In genomic region chr7:67189777-67190469, GRCh38 we compare ENCODE assay signal across 7 cellular contexts.
A peak's percentile ranks its signal among the peaks of the same experiment; 100 is the strongest.
DNase-seq lines count a peak whose midpoint lies in the region; ATAC-seq, FAIRE-seq and TF ChIP-seq lines count a peak whose summit lies in the region.
"Not testable (repeated sequence)": the region's sequence is repeated elsewhere in the genome, so short reads cannot be mapped to it uniquely, and the experiment has no call there.

No MANE protein-coding gene starts in this region.

- H3K9me3 ChIP-seq in Caco-2; T-helper 17 cell (ENCODE audit: control insufficient read depth, low read length, poor library complexity, severe bottlenecking); endodermal cell (ENCODE audit: control insufficient read depth, low read length); pancreas: not testable (repeated sequence)

- CTCF ChIA-PET in Caco-2 (lab: Charles Lee): not testable (repeated sequence)

- H3K27me3 ChIP-seq in Caco-2 (replicated peaks; ENCODE audit: control insufficient read depth, insufficient read depth, low read length); endodermal cell (ENCODE audit: control insufficient read depth, insufficient read depth, low read length, poor library complexity, severe bottlenecking); pancreas: not testable (repeated sequence)

- not testable (repeated sequence) for H3K4me3 ChIP-seq in Caco-2 (ENCODE audit: low read depth, low read length); endodermal cell (ENCODE audit: low read length); pancreas

- FAIRE-seq in islet of Langerhans (lab: Jason Lieb, UNC): peak; percentile 74
- FAIRE-seq in pancreas (lab: Jason Lieb, UNC): not testable (repeated sequence)

- H3K9me3 Mint-ChIP-seq in Caco-2 (ENCODE audit: unreplicated experiment); endodermal cell: not testable (repeated sequence)

- H3K9ac ChIP-seq in endodermal cell (ENCODE audit: extremely low read depth, low read length, poor library complexity, severe bottlenecking): not testable (repeated sequence)

- ATAC-seq in T-helper 17 cell: not testable (repeated sequence)
- peak; percentile 38 to 51 (median 44) for ATAC-seq in pancreas

- DNase-seq in Caco-2, T-helper 17 cell, endodermal cell, pancreas: not testable (repeated sequence)
- DNase-seq in NCI-H1105 treated with DMSO at 0.1 percent for 48 hours (lab: John Stamatoyannopoulos, UW) (peak; percentile 10), NCI-H2196 (lab: John Stamatoyannopoulos, UW; ENCODE audit: unreplicated experiment) (peak; percentile 36)

- not testable (repeated sequence) for TF ChIP-seq CTCF in Caco-2 (IDR thresholded peaks at IDR 0.05; ENCODE audit: insufficient read depth in 1 of 2, low read depth in 1 of 2, low read length in 1 of 2, severe bottlenecking in 1 of 2, unreplicated experiment in 1 of 2); endodermal cell (conservative IDR thresholded peaks at IDR 0.05); pancreas (IDR thresholded peaks at IDR 0.05)

- H3K27me3 Mint-ChIP-seq in Caco-2 (ENCODE audit: insufficient read depth, unreplicated experiment); T-helper 17 cell; endodermal cell (ENCODE audit: insufficient read depth): not testable (repeated sequence)

- intact Hi-C loops in Caco-2 (cut with micrococcal nuclease; ENCODE audit: unreplicated experiment); pancreas (cut with DNase I): not testable (repeated sequence)

- H3K27ac Mint-ChIP-seq in Caco-2 (ENCODE audit: unreplicated experiment): peak overlapping the region; percentile 38
- peak overlapping the region; percentile 34 for H3K27ac Mint-ChIP-seq in T-helper 17 cell
- peak overlapping the region; percentile 69 for H3K27ac Mint-ChIP-seq in endodermal cell

- POLR2A ChIA-PET in Caco-2 (lab: Charles Lee): not testable (repeated sequence)

- H3K36me3 ChIP-seq in Caco-2 (ENCODE audit: control insufficient read depth, insufficient read depth, low read length); endodermal cell (ENCODE audit: control insufficient read depth, insufficient read depth, low read length); pancreas: not testable (repeated sequence)

- H3K4me1 ChIP-seq in Caco-2; endodermal cell (ENCODE audit: control insufficient read depth, insufficient read depth, low read length); pancreas: not testable (repeated sequence)

- H3K27ac ChIP-seq in endodermal cell (ENCODE audit: low read depth, low read length); pancreas: not testable (repeated sequence)

- not testable (repeated sequence) for H3K36me3 Mint-ChIP-seq in Caco-2 (ENCODE audit: insufficient read depth, unreplicated experiment); T-helper 17 cell (ENCODE audit: low read depth); endodermal cell (ENCODE audit: low read depth)

- H3K4me1 Mint-ChIP-seq in Caco-2 (ENCODE audit: low read depth, unreplicated experiment) (peaks cover 17% of the 10 kb centered on the region), T-helper 17 cell (peaks cover 25% of the 10 kb centered on the region), endodermal cell (peaks cover 22% of the 10 kb centered on the region)

- BruUV-seq in Caco-2 (replicated peaks; lab: Mats Ljungman, UMichigan): not testable (repeated sequence)

- 57 to 76% methylated on average over 1 to 4 of the region's 5 CpGs for WGBS in endodermal cell (ENCODE audit: insufficient coverage in 1 of 2, insufficient read length in 1 of 2), 2 experiments
- 28 to 45% methylated on average over 4 to 5 of the region's 5 CpGs for WGBS in pancreas, 2 donors

- not testable (repeated sequence) for H3K4me3 Mint-ChIP-seq in Caco-2 (ENCODE audit: unreplicated experiment); endodermal cell
- peak overlapping the region; percentile 0 for H3K4me3 Mint-ChIP-seq in T-helper 17 cell
